ENCODE assay signal across 9 cellular contexts in genomic region chr13:41054919-41055619, GRCh38. TPM values are rescaled to one million over a fixed set of nuclear protein-coding genes. Genes with fewer than 3 reads are reported as not detected.
A peak's percentile ranks its signal among the peaks of the same experiment; 100 is the strongest.
DNase-seq lines count a peak whose midpoint lies in the region; ATAC-seq, FAIRE-seq and TF ChIP-seq lines count a peak whose summit lies in the region.
"Had no signal": no experiment of that assay in that cellular context is flagged by ENCODE, and none has a peak within 500 bp of the region (broad histone marks: within the 10 kb centered on the region; RNA-seq: fewer than 3 reads in every experiment).

No MANE protein-coding gene starts in this region.

- ATAC-seq in GM18511 (IDR thresholded peaks at IDR 0.05; ENCODE audit: unreplicated experiment) (no peak), HG03378 (IDR thresholded peaks at IDR 0.05; ENCODE audit: unreplicated experiment) (no peak)

- no peaks in the 10 kb centered on the region for H3K4me1 ChIP-seq in parathyroid adenoma

- peak; percentile 46 for TF ChIP-seq CTCF in bronchial epithelial cell (IDR thresholded peaks at IDR 0.05; ENCODE audit: insufficient read depth, low read length, severe bottlenecking)
- no peak for TF ChIP-seq CTCF in parathyroid adenoma (IDR thresholded peaks at IDR 0.05)

- H3K27ac ChIP-seq in parathyroid adenoma = peak overlapping the region; percentile 1

- H3K9ac ChIP-seq in parathyroid adenoma = no peak overlapping the region

- H3K27me3 ChIP-seq in bronchial epithelial cell (ENCODE audit: control insufficient read depth, insufficient read depth, low read length) (no peaks in the 10 kb centered on the region), parathyroid adenoma (ENCODE audit: control insufficient read depth, insufficient read depth, low read length) (no peaks in the 10 kb centered on the region)

- FAIRE-seq in bronchial epithelial cell (lab: Jason Lieb, UNC) = no peak

- no peaks in the 10 kb centered on the region for H3K36me3 ChIP-seq in bronchial epithelial cell (ENCODE audit: control insufficient read depth, insufficient read depth, low read length)
- no peaks in the 10 kb centered on the region for H3K36me3 ChIP-seq in parathyroid adenoma (ENCODE audit: control insufficient read depth, insufficient read depth, low read length)

- H3K4me2 ChIP-seq in parathyroid adenoma (ENCODE audit: low read length) = no peak overlapping the region

- H3K9me3 ChIP-seq in parathyroid adenoma (ENCODE audit: control insufficient read depth, low read length) = no peaks in the 10 kb centered on the region

- DNase-seq in EL = peak; percentile 28
- peak; percentile 34 for DNase-seq in HuH-7 (ENCODE audit: low spot score)
- no peak for DNase-seq in bronchial epithelial cell (ENCODE audit: low read depth)
- no peak for DNase-seq in activated gamma-delta T cell treated with Interleukin-2 at 50 U/mL for 16 hours
- no peak for DNase-seq in midbrain (lab: John Stamatoyannopoulos, UW)
- DNase-seq: NCI-H524 treated with DMSO at 0.1 percent for 48 hours had no signal

- H3K4me3 ChIP-seq in bronchial epithelial cell (ENCODE audit: low read depth, low read length) (no peak overlapping the region), parathyroid adenoma (ENCODE audit: low read depth, low read length) (no peak overlapping the region)

- H2AFZ ChIP-seq in parathyroid adenoma = no peak overlapping the region

- H3K79me2 ChIP-seq in parathyroid adenoma = peaks cover 40% of the 10 kb centered on the region

RNA-seq across cellular contexts. Expression of gene WBP4, which starts 6.2 kb away (rescaled TPM):
- 6.8 and 10.1 TPM in 2 replicates for total RNA-seq in bronchial epithelial cell

RNA-seq across cellular contexts. Expression of gene ELF1, which starts 36.0 kb away (rescaled TPM):
- 57.7 and 71.3 TPM in 2 replicates for total RNA-seq in bronchial epithelial cell

Comparison
In these comparisons a context has a peak if more than half of its experiments do, and no peak if none do; other contexts are left out.
1. DNase-seq: peak in EL (single experiment) and HuH-7 (single experiment); none in bronchial epithelial cell (single experiment), activated gamma-delta T cell treated with Interleukin-2 at 50 U/mL for 16 hours (single experiment) and midbrain (single experiment).